In genomic region chr2:200763422-200763821, GRCh38 we compare ENCODE assay signal across 25 cellular contexts. TPM values are rescaled to one million over a fixed set of nuclear protein-coding genes. Genes with fewer than 3 reads are reported as not detected.
DNase-seq lines count a peak whose midpoint lies in the region; ATAC-seq, FAIRE-seq and TF ChIP-seq lines count a peak whose summit lies in the region.
"Had no signal": no experiment of that assay in that cellular context is flagged by ENCODE, and none has a peak within 500 bp of the region (broad histone marks: within the 10 kb centered on the region; RNA-seq: fewer than 3 reads in every experiment).

No MANE protein-coding gene starts in this region.

- no peak for TF ChIP-seq POLR2A in K562 (conservative IDR thresholded peaks at IDR 0.05)

- no peaks in the 10 kb centered on the region for H4K20me1 ChIP-seq in K562 (replicated peaks; ENCODE audit: control insufficient read depth, insufficient read depth, low read length)

- peaks cover 4% of the 10 kb centered on the region for H3K27me3 Mint-ChIP-seq in activated CD4-positive, alpha-beta T cell treated with anti-CD3 and anti-CD28 coated beads for 36 hours
- H3K27me3 Mint-ChIP-seq in endodermal cell (ENCODE audit: insufficient read depth), result peaks cover 9% of the 10 kb centered on the region

- peak overlapping the region; percentile 23 for H3K27ac Mint-ChIP-seq in activated CD4-positive, alpha-beta T cell treated with anti-CD3 and anti-CD28 coated beads for 36 hours
- H3K27ac Mint-ChIP-seq in endodermal cell, result no peak overlapping the region
- H3K27ac Mint-ChIP-seq: CD8-positive, alpha-beta T cell had no signal

- CTCF ChIA-PET in activated CD4-positive, alpha-beta T cell treated with anti-CD3 and anti-CD28 coated beads for 36 hours (lab: Charles Lee), result no interaction called here
- CTCF ChIA-PET in K562 (lab: Yijun Ruan, JAX; ENCODE audit: low intra/inter-chr PET ratio), result no interaction called here

- H3K4me3 ChIP-seq in K562 (no peak overlapping the region), fibroblast of the aortic adventitia (ENCODE audit: low read depth, low read length) (no peak overlapping the region), small intestine (ENCODE audit: low read depth in 1 of 2, low read length in 2 of 2) (no peak overlapping the region), endodermal cell (ENCODE audit: low read length) (no peak overlapping the region)

- DNase-seq in activated CD4-positive, alpha-beta T cell treated with anti-CD3 and anti-CD28 coated beads for 36 hours, result no peak
- no peak for DNase-seq in activated CD4-positive, alpha-beta T cell treated with anti-CD3 and anti-CD28 coated beads for 48 hours
- DNase-seq in K562 (ENCODE audit: extremely low read depth in 1 of 4, low spot score in 3 of 4), result no peak
- DNase-seq in fibroblast of the aortic adventitia (ENCODE audit: low read depth), result peak; percentile 70
- DNase-seq in small intestine, result peak; percentile 29
- no peak for DNase-seq in endodermal cell
- DNase-seq in amniotic stem cell (lab: John Stamatoyannopoulos, UW), result no peak
- no peak for DNase-seq in stimulated activated CD4-positive, alpha-beta T cell treated with anti-CD3 and anti-CD28 coated beads, Interleukin-2, amount 100 ng/mL, for 48 hours
- DNase-seq: AML-193; C1 segment of cervical spinal cord; CD8-positive, alpha-beta T cell; DMS153; KBM-7; NCI-H1092; NCI-H1436; NCI-H187 treated with DMSO at 0.1 percent for 48 hours; NCI-H2107; NCI-H446 treated with DMSO at 0.1 percent for 48 hours; NCI-H526 treated with DMSO at 0.1 percent for 48 hours; OCI-M1; SHP77 had no signal

- no peaks in the 10 kb centered on the region for H3K9me3 ChIP-seq in K562 (replicated peaks; ENCODE audit: control insufficient read depth, insufficient read depth, low read depth, low read length)
- no peaks in the 10 kb centered on the region for H3K9me3 ChIP-seq in small intestine (ENCODE audit: control insufficient read depth, low read depth)
- no peaks in the 10 kb centered on the region for H3K9me3 ChIP-seq in endodermal cell (ENCODE audit: control insufficient read depth, low read length)

- H3K36me3 ChIP-seq in K562 (ENCODE audit: control insufficient read depth, insufficient read depth, low read length) (no peaks in the 10 kb centered on the region), small intestine (ENCODE audit: control insufficient read depth in 2 of 2, insufficient read depth in 2 of 2, low read length in 2 of 2) (no peaks in the 10 kb centered on the region), endodermal cell (ENCODE audit: control insufficient read depth, insufficient read depth, low read length) (no peaks in the 10 kb centered on the region)

- in situ Hi-C loops in K562 (cut with MboI), result no loop called here

- H3K36me3 Mint-ChIP-seq in activated CD4-positive, alpha-beta T cell treated with anti-CD3 and anti-CD28 coated beads for 36 hours (ENCODE audit: low read depth), result no peaks in the 10 kb centered on the region
- no peaks in the 10 kb centered on the region for H3K36me3 Mint-ChIP-seq in endodermal cell (ENCODE audit: low read depth)
- H3K36me3 Mint-ChIP-seq: CD8-positive, alpha-beta T cell had no signal

- intact Hi-C loops in activated CD4-positive, alpha-beta T cell treated with anti-CD3 and anti-CD28 coated beads for 36 hours (cut with DNase I, micrococcal nuclease), result no loop called here
- intact Hi-C loops in K562 (cut with micrococcal nuclease), result no loop called here

- TF ChIP-seq CTCF in K562 (IDR thresholded peaks at IDR 0.05 in 2 of 3, conservative IDR thresholded peaks at IDR 0.05 in 1 of 3; ENCODE audit: insufficient read depth in 2 of 3, low read depth in 1 of 3, low read length in 3 of 3), result no peak
- TF ChIP-seq CTCF in fibroblast of the aortic adventitia (IDR thresholded peaks at IDR 0.05; ENCODE audit: insufficient read depth, low read length), result no peak
- no peak for TF ChIP-seq CTCF in endodermal cell (conservative IDR thresholded peaks at IDR 0.05)

- H3K4me1 Mint-ChIP-seq in activated CD4-positive, alpha-beta T cell treated with anti-CD3 and anti-CD28 coated beads for 36 hours, result peaks cover 30% of the 10 kb centered on the region
- H3K4me1 Mint-ChIP-seq in endodermal cell, result peaks cover 16% of the 10 kb centered on the region

- H3K9me3 Mint-ChIP-seq in activated CD4-positive, alpha-beta T cell treated with anti-CD3 and anti-CD28 coated beads for 36 hours (ENCODE audit: low read depth), result no peaks in the 10 kb centered on the region
- H3K9me3 Mint-ChIP-seq in endodermal cell, result no peaks in the 10 kb centered on the region
- H3K9me3 Mint-ChIP-seq: CD8-positive, alpha-beta T cell had no signal

- ATAC-seq in activated CD4-positive, alpha-beta T cell treated with anti-CD3 and anti-CD28 coated beads for 36 hours, result no peak
- ATAC-seq in K562, result no peak
- ATAC-seq: CD8-positive, alpha-beta T cell had no signal

- no peaks in the 10 kb centered on the region for H3K79me2 ChIP-seq in K562 (ENCODE audit: control insufficient read depth, insufficient read depth, low read length)

- no TSS peak for BruUV-seq in K562 (replicated peaks; lab: Mats Ljungman, UMichigan)

- H3K27ac ChIP-seq in K562 (ENCODE audit: extremely low read depth, low read depth, low read length), result no peak overlapping the region
- no peak overlapping the region for H3K27ac ChIP-seq in small intestine (ENCODE audit: low read depth in 1 of 2, low read length in 1 of 2)
- no peak overlapping the region for H3K27ac ChIP-seq in endodermal cell (ENCODE audit: low read depth, low read length)
- H3K27ac ChIP-seq: 22Rv1 had no signal

- no peak overlapping the region for H3K4me2 ChIP-seq in K562 (ENCODE audit: insufficient read depth, low read length)

- H3K27me3 ChIP-seq in K562 (ENCODE audit: control insufficient read depth in 2 of 2, insufficient read depth in 2 of 2, low read length in 2 of 2) (peaks cover 0 to 24% of the 10 kb centered on the region in 2 experiments; a peak in 2 of 5 replicates), small intestine (ENCODE audit: control insufficient read depth in 2 of 2, insufficient read depth in 2 of 2, low read length in 2 of 2) (no peaks in the 10 kb centered on the region), endodermal cell (ENCODE audit: control insufficient read depth, insufficient read depth, low read length, poor library complexity, severe bottlenecking) (peaks cover 6% of the 10 kb centered on the region)

- no peak overlapping the region for H3K9ac ChIP-seq in K562 (ENCODE audit: insufficient read depth in 1 of 2, low read depth in 2 of 2, low read length in 2 of 2)
- H3K9ac ChIP-seq in endodermal cell (ENCODE audit: extremely low read depth, low read length, poor library complexity, severe bottlenecking), result no peak overlapping the region

- H3K4me1 ChIP-seq in K562 (replicated peaks in 1 of 2; ENCODE audit: control insufficient read depth in 2 of 2, insufficient read depth in 2 of 2, low read length in 2 of 2) (0 out of 5 replicates have a peak, but pooled peaks cover 0 to 2% of the 10 kb centered on the region in 2 experiments), small intestine (ENCODE audit: control insufficient read depth in 2 of 2, insufficient read depth in 1 of 2, low read depth in 1 of 2, low read length in 1 of 2) (peaks cover 3 to 11% of the 10 kb centered on the region in 2 donors), endodermal cell (ENCODE audit: control insufficient read depth, insufficient read depth, low read length) (peaks cover 3% of the 10 kb centered on the region)

- no peak for FAIRE-seq in K562 (lab: Jason Lieb, UNC)
- FAIRE-seq in small intestine (lab: Jason Lieb, UNC), result no peak
- FAIRE-seq: G401.6, GM19239, H1 had no signal

- H3K4me3 Mint-ChIP-seq in activated CD4-positive, alpha-beta T cell treated with anti-CD3 and anti-CD28 coated beads for 36 hours, result no peak overlapping the region
- H3K4me3 Mint-ChIP-seq in endodermal cell, result no peak overlapping the region
- H3K4me3 Mint-ChIP-seq: CD8-positive, alpha-beta T cell had no signal

- no peak for TF ChIP-seq RAD21 in K562 (CRISPR knock-in tag; conservative IDR thresholded peaks at IDR 0.05 in 1 of 2, IDR thresholded peaks at IDR 0.05 in 1 of 2)

- H2AFZ ChIP-seq in K562 (ENCODE audit: low read depth, low read length), result no peak overlapping the region

- no peaks in the 10 kb centered on the region for H3K9me1 ChIP-seq in K562 (ENCODE audit: control insufficient read depth, insufficient read depth, low read length)

- TF ChIP-seq EP300 in K562 (IDR thresholded peaks at IDR 0.05; ENCODE audit: low read length), result no peak

- POLR2A ChIA-PET in activated CD4-positive, alpha-beta T cell treated with anti-CD3 and anti-CD28 coated beads for 36 hours (lab: Charles Lee), result no interaction called here
- POLR2A ChIA-PET in K562 (lab: Yijun Ruan, JAX), result no interaction called here

- 5% methylated on average over 4 of the region's 4 CpGs for WGBS in K562 (ENCODE audit: insufficient coverage, low coverage, missing lambda C conversion rate)
- 50 to 69% (median 51%) methylated on average over 4 of the region's 4 CpGs for WGBS in small intestine, 3 donors
- WGBS in endodermal cell (ENCODE audit: insufficient coverage in 1 of 2, insufficient read length in 1 of 2), 2 experiments, result 96 to 97% methylated on average over 3 of the region's 4 CpGs

TF ChIP-seq in K562, 482 proteins besides CTCF, POLR2A, EP300 and RAD21 (continues in another document):
- TF ChIP-seq ARID2 (IDR thresholded peaks at IDR 0.05) (no peak), PHTF2 (CRISPR knock-in tag; IDR thresholded peaks at IDR 0.05) (no peak)

RNA-seq across cellular contexts. Expression of gene BZW1, which starts 48.3 kb away (rescaled TPM):
- total RNA-seq in activated CD4-positive, alpha-beta T cell treated with anti-CD3 and anti-CD28 coated beads for 36 hours, result 100 to 1,000 TPM; 413 to 474 TPM
- 57.7 and 112 TPM in 2 replicates for total RNA-seq in K562 (2011; cell fraction: chromatin; rRNA removed; ENCODE audit: low replicate concordance)
- total RNA-seq in K562 (2011; cell fraction: nucleolus; rRNA removed), result 25.2 and 30.8 TPM in 2 replicates
- 49.5 and 52.8 TPM in 2 replicates for total RNA-seq in K562 (2011; cell fraction: nucleoplasm; rRNA removed)
- total RNA-seq in K562 (2014; rRNA removed) (151 and 176 TPM in 2 replicates), K562 (2014; rRNA removed; fragmentation: Illumina TruSeq; extraction: Trizol) (211 and 248 TPM in 2 replicates), K562 (2015; rRNA removed; fragmentation: Illumina TruSeq; extraction: Trizol) (206 and 233 TPM in 2 replicates), K562 (2021) (187 and 198 TPM in 2 replicates), fibroblast of the aortic adventitia (ENCODE audit: low replicate concordance) (931 and 1,135 TPM in 2 replicates), endodermal cell (100 to 1,000 TPM; 314 to 323 TPM)
- polyA plus RNA-seq in K562 (2011; rRNA removed) (144 and 198 TPM in 2 replicates), K562 (2014; fragmentation: Illumina TruSeq; extraction: Trizol) (134 and 161 TPM in 2 replicates), K562 (2014; fragmentation: Nextera tagmentation; extraction: Ambion mirVana) (100 to 1,000 TPM; 235 to 244 TPM), K562 (2014; rRNA removed) (110 and 111 TPM in 2 replicates), small intestine (10 to 100 TPM; 50.8 to 77.3 (median 70.4) TPM)
- 102 and 107 TPM in 2 replicates for polyA plus RNA-seq in K562 (2011; cell fraction: cytosol; rRNA removed)
- 40.4 and 50.4 TPM in 2 replicates for polyA plus RNA-seq in K562 (2011; cell fraction: nucleus; rRNA removed)
- polyA plus RNA-seq in K562 (2012), result 94.6 and 173 TPM in 2 replicates
- 249 and 314 TPM in 2 replicates for polyA minus RNA-seq in K562 (2011; rRNA and poly(A)+ RNA removed)
- 144 and 167 TPM in 2 replicates for polyA minus RNA-seq in K562 (2011; cell fraction: cytosol; rRNA and poly(A)+ RNA removed)
- 53.3 and 84.3 TPM in 2 replicates for polyA minus RNA-seq in K562 (2011; cell fraction: nucleus; rRNA and poly(A)+ RNA removed)
- polyA plus RNA-seq in endodermal cell (2013, experiment 1 of 2), result 259 TPM
- polyA plus RNA-seq in endodermal cell (2013, experiment 2 of 2), result 257 TPM

Comparison
In these comparisons a context has a peak if more than half of its experiments do, and no peak if none do; other contexts are left out.
1. DNase-seq: peak in fibroblast of the aortic adventitia (single experiment) and small intestine (single experiment); none in activated CD4-positive, alpha-beta T cell treated with anti-CD3 and anti-CD28 coated beads for 36 hours (single experiment), activated CD4-positive, alpha-beta T cell treated with anti-CD3 and anti-CD28 coated beads for 48 hours (single experiment), K562 (0 of 4), endodermal cell (single experiment), amniotic stem cell (single experiment) and stimulated activated CD4-positive, alpha-beta T cell treated with anti-CD3 and anti-CD28 coated beads, Interleukin-2, amount 100 ng/mL, for 48 hours (0 of 2).